Comparison of ENCODE assay signal across 8 cellular contexts in the genomic region with DNA sequence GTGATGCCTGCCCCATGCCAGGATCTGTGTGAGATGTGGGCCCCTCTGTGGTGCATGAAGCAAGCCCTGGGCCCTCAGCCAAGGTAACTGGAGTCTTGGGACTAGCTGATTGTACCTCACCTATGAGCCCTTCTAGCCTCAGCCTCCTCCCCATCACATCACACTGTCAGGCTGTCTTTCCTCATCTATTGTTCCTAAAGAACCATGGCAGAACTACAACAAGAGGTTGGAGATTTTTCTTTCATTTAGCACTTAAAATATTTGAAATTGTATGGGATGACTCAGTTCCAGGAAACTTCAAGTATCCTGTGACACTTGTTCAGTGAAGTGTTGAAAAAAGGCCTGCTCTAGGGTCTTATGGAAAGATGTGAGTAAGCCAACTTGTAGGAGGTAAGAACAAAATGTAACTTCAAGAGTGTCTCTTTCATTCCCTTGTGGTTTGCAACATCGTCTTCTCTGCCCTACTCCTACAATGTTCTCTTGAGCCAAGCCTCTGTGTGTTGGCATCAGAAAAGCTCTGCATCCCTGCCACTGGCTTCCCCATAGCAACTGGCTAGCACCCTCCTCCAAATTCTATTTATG. TPM values are rescaled to one million over a fixed set of nuclear protein-coding genes. Genes with fewer than 3 reads are reported as not detected.
DNase-seq lines count a peak whose midpoint lies in the region; ATAC-seq, FAIRE-seq and TF ChIP-seq lines count a peak whose summit lies in the region.

No MANE protein-coding gene starts in this region.

- peak; percentile 84 for DNase-seq in ELR (ENCODE audit: low read depth)
- DNase-seq in NCI-H69 (lab: John Stamatoyannopoulos, UW) = peak; percentile 11
- peak; percentile 67 for DNase-seq in endothelial cell of umbilical vein (ENCODE audit: low read depth, low spot score)
- DNase-seq in nephron progenitor cell = no peak
- DNase-seq in vagina (ENCODE audit: extremely low spot score in 2 of 2) = no peak
- DNase-seq in KBM-7 = no peak
- DNase-seq in NCI-H774 (lab: John Stamatoyannopoulos, UW) = no peak

- dilution Hi-C loops in endothelial cell of umbilical vein (cut with MboI; ENCODE audit: extremely low pct_ligation_motif_present, low sequenced_read_pairs) = no loop called here

- no peaks in the 10 kb centered on the region for H4K20me1 ChIP-seq in endothelial cell of umbilical vein (replicated peaks; ENCODE audit: control insufficient read depth, extremely low read depth, insufficient read depth, low read length)

- H3K9me3 ChIP-seq in endothelial cell of umbilical vein (replicated peaks; ENCODE audit: control insufficient read depth, insufficient read depth, low read length) = no peaks in the 10 kb centered on the region
- no peaks in the 10 kb centered on the region for H3K9me3 ChIP-seq in vagina

- TF ChIP-seq CTCF in endothelial cell of umbilical vein (IDR thresholded peaks at IDR 0.05; ENCODE audit: extremely low read depth in 1 of 2, insufficient read depth in 1 of 2, low read depth in 1 of 2, low read length in 2 of 2) (no peak), nephron progenitor cell (IDR thresholded peaks at IDR 0.05) (no peak), vagina (IDR thresholded peaks at IDR 0.05) (no peak)

- intact Hi-C loops in endothelial cell of umbilical vein (cut with micrococcal nuclease) (loop anchor here (5.0 kb wide), 1 partner anchor 58 kb away; a partner anchor contains a TSS), vagina (cut with DNase I) (no loop called here)

- CTCF ChIA-PET in endothelial cell of umbilical vein (lab: Charles Lee) = interaction anchor here (0.7 to 2.0 kb wide), 2 partner anchors 13 to 60 kb away, joined by 3 to 6 read pairs; no protein-coding TSS in a partner anchor

- H3K4me2 ChIP-seq in endothelial cell of umbilical vein (ENCODE audit: insufficient read depth, low read length) = no peak overlapping the region

- H3K27me3 ChIP-seq in endothelial cell of umbilical vein (ENCODE audit: control insufficient read depth in 2 of 2, insufficient read depth in 2 of 2, low read length in 2 of 2) = no peaks in the 10 kb centered on the region
- no peaks in the 10 kb centered on the region for H3K27me3 ChIP-seq in vagina

- no peaks in the 10 kb centered on the region for H3K79me2 ChIP-seq in endothelial cell of umbilical vein (ENCODE audit: control insufficient read depth, insufficient read depth, low read length)

- no TSS peak for BruUV-seq in endothelial cell of umbilical vein (replicated peaks; lab: Mats Ljungman, UMichigan)

- H3K4me1 ChIP-seq in endothelial cell of umbilical vein (ENCODE audit: control insufficient read depth, extremely low read depth, insufficient read depth, low read length) = peaks cover 11% of the 10 kb centered on the region
- no peaks in the 10 kb centered on the region for H3K4me1 ChIP-seq in vagina

- FAIRE-seq in endothelial cell of umbilical vein (lab: Jason Lieb, UNC) = peak; percentile 89

- POLR2A ChIA-PET in endothelial cell of umbilical vein (lab: Charles Lee) = no interaction called here

- H3K4me3 ChIP-seq in endothelial cell of umbilical vein (replicated peaks in 1 of 3; ENCODE audit: insufficient read depth in 1 of 3, low read depth in 1 of 3, low read length in 3 of 3) (no peak overlapping the region), vagina (no peak overlapping the region)

- H3K27ac Mint-ChIP-seq in nephron progenitor cell = peak overlapping the region; percentile 70

- no peak overlapping the region for H3K9ac ChIP-seq in endothelial cell of umbilical vein (replicated peaks; ENCODE audit: extremely low read depth, insufficient read depth, low read length)

- peaks cover 7% of the 10 kb centered on the region for H3K4me1 Mint-ChIP-seq in nephron progenitor cell

- H2AFZ ChIP-seq in endothelial cell of umbilical vein (ENCODE audit: low read depth, low read length) = peak overlapping the region; percentile 33

- TF ChIP-seq POLR2A in endothelial cell of umbilical vein (IDR thresholded peaks at IDR 0.05; ENCODE audit: low read depth, low read length) (no peak), vagina (IDR thresholded peaks at IDR 0.05) (no peak)

- no peaks in the 10 kb centered on the region for H3K9me1 ChIP-seq in endothelial cell of umbilical vein (replicated peaks; ENCODE audit: control insufficient read depth, extremely low read depth, insufficient read depth, low read length)

- no peak overlapping the region for H3K4me3 Mint-ChIP-seq in nephron progenitor cell

- H3K27ac ChIP-seq in endothelial cell of umbilical vein (ENCODE audit: insufficient read depth, low read depth, low read length) (no peak overlapping the region), vagina (no peak overlapping the region)

- no peaks in the 10 kb centered on the region for H3K9me3 Mint-ChIP-seq in nephron progenitor cell

- no peaks in the 10 kb centered on the region for H3K36me3 Mint-ChIP-seq in nephron progenitor cell (ENCODE audit: low read depth)

- in situ Hi-C loops in KBM-7 (cut with MboI; ENCODE audit: low pct_unique_long_range_greater_than_20kb, low sequenced_read_pairs) = no loop called here

- peaks cover under 1% of the 10 kb centered on the region for H3K27me3 Mint-ChIP-seq in nephron progenitor cell (ENCODE audit: low read depth, poor library complexity)

- no peak for ATAC-seq in GM18873 (IDR thresholded peaks at IDR 0.05; ENCODE audit: low FRiP score, unreplicated experiment)

- H3K36me3 ChIP-seq in endothelial cell of umbilical vein (ENCODE audit: control insufficient read depth in 2 of 2, extremely low read depth in 1 of 2, insufficient read depth in 2 of 2, low read length in 2 of 2) = no peaks in the 10 kb centered on the region
- no peaks in the 10 kb centered on the region for H3K36me3 ChIP-seq in vagina

TF ChIP-seq in endothelial cell of umbilical vein, 7 proteins besides CTCF, POLR2A, EP300 and RAD21:
- TF ChIP-seq MYC (IDR thresholded peaks at IDR 0.05; ENCODE audit: low read depth, low read length) (no peak), JUN (IDR thresholded peaks at IDR 0.05; ENCODE audit: borderline replicate concordance, insufficient read depth, insufficient read length, low read depth) (peak; percentile 56), GATA2 (IDR thresholded peaks at IDR 0.05; ENCODE audit: insufficient read depth, insufficient read length, low read depth, low read length) (no peak), POLR2AphosphoS5 (IDR thresholded peaks at IDR 0.05; ENCODE audit: insufficient read depth, low read depth, low read length) (no peak), FOS (IDR thresholded peaks at IDR 0.05; ENCODE audit: borderline replicate concordance, insufficient read depth, low read length) (peak; percentile 70), EZH2 (IDR thresholded peaks at IDR 0.05; ENCODE audit: borderline replicate concordance, low read depth, low read length, severe bottlenecking) (no peak)
- TF ChIP-seq, protein P1, sequence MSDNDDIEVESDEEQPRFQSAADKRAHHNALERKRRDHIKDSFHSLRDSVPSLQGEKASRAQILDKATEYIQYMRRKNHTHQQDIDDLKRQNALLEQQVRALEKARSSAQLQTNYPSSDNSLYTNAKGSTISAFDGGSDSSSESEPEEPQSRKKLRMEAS (IDR thresholded peaks at IDR 0.05; ENCODE audit: insufficient read depth, insufficient read length) = no peak

RNA-seq across cellular contexts. Expression of a gene that starts 58.7 kb away (rescaled TPM):
- 20.0 and 21.2 TPM in 2 replicates for total RNA-seq in endothelial cell of umbilical vein
- 8.1 and 9.1 TPM in 2 replicates for polyA plus RNA-seq in endothelial cell of umbilical vein
- 11.8 and 13.5 TPM in 2 replicates for polyA plus RNA-seq in endothelial cell of umbilical vein (2011; cell fraction: cytosol; rRNA removed)
- polyA plus RNA-seq in endothelial cell of umbilical vein (2011; cell fraction: nucleus; rRNA removed) = 21.4 and 21.9 TPM in 2 replicates
- polyA plus RNA-seq in endothelial cell of umbilical vein (2012) = 13.0 and 21.9 TPM in 2 replicates
- polyA minus RNA-seq in endothelial cell of umbilical vein = 24.8 and 29.4 TPM in 2 replicates
- polyA minus RNA-seq in endothelial cell of umbilical vein (2011; cell fraction: cytosol; rRNA and poly(A)+ RNA removed) = 11.0 TPM
- 119 and 123 TPM in 2 replicates for polyA minus RNA-seq in endothelial cell of umbilical vein (2011; cell fraction: nucleus; rRNA and poly(A)+ RNA removed)
- 44.0 TPM for total RNA-seq in vagina

Comparison
In these comparisons a context has a peak if more than half of its experiments do, and no peak if none do; other contexts are left out.
1. DNase-seq: peak in ELR (single experiment), NCI-H69 (single experiment) and endothelial cell of umbilical vein (single experiment); none in nephron progenitor cell (single experiment), vagina (0 of 2), KBM-7 (single experiment) and NCI-H774 (single experiment).